8 cellular contexts compared by ENCODE assay signal in genomic region chr15:90035835-90036220, GRCh38. TPM values are rescaled to one million over a fixed set of nuclear protein-coding genes. Genes with fewer than 3 reads are reported as not detected.
DNase-seq lines count a peak whose midpoint lies in the region; ATAC-seq and TF ChIP-seq lines count a peak whose summit lies in the region.
"Had no signal": no experiment of that assay in that cellular context is flagged by ENCODE, and none has a peak within 500 bp of the region (broad histone marks: within the 10 kb centered on the region; RNA-seq: fewer than 3 reads in every experiment).

No MANE protein-coding gene starts in this region.

- H3K36me3 ChIP-seq in HUES64 (ENCODE audit: insufficient read depth, low read length) = no peaks in the 10 kb centered on the region
- no peaks in the 10 kb centered on the region for H3K36me3 ChIP-seq in left ventricle myocardium inferior
- H3K36me3 ChIP-seq in skeletal muscle tissue (ENCODE audit: control insufficient read depth in 3 of 3, insufficient read depth in 3 of 3, low read length in 3 of 3) = no peaks in the 10 kb centered on the region

- H3K27me3 Mint-ChIP-seq in T-helper 17 cell = no peaks in the 10 kb centered on the region

- WGBS in HUES64 = 79% methylated on average over 9 of the region's 9 CpGs

- peak overlapping the region; percentile 93 for H3K27ac Mint-ChIP-seq in T-helper 17 cell

- H3K9me3 ChIP-seq in HUES64 (ENCODE audit: insufficient read depth, low read depth, low read length) = no peaks in the 10 kb centered on the region
- no peaks in the 10 kb centered on the region for H3K9me3 ChIP-seq in T-helper 17 cell (ENCODE audit: control insufficient read depth, low read length, poor library complexity, severe bottlenecking)
- no peaks in the 10 kb centered on the region for H3K9me3 ChIP-seq in left ventricle myocardium inferior (replicated peaks)
- no peaks in the 10 kb centered on the region for H3K9me3 ChIP-seq in skeletal muscle tissue (ENCODE audit: control insufficient read depth in 3 of 3, low read length in 3 of 3)

- no peak for TF ChIP-seq CTCF in left ventricle myocardium inferior (IDR thresholded peaks at IDR 0.05; ENCODE audit: borderline replicate concordance)

- ATAC-seq in T-helper 17 cell = no peak
- no peak for ATAC-seq in GM21825 (IDR thresholded peaks at IDR 0.05; ENCODE audit: unreplicated experiment)

- H3K27me3 ChIP-seq in HUES64 (ENCODE audit: insufficient read depth, low read length) = no peaks in the 10 kb centered on the region
- no peaks in the 10 kb centered on the region for H3K27me3 ChIP-seq in left ventricle myocardium inferior (ENCODE audit: low read depth)
- H3K27me3 ChIP-seq in skeletal muscle tissue (ENCODE audit: control insufficient read depth in 3 of 3, insufficient read depth in 3 of 3, low read length in 3 of 3) = no peaks in the 10 kb centered on the region

- H3K9ac ChIP-seq in HUES64 (ENCODE audit: low read depth, low read length) = no peak overlapping the region
- H3K9ac ChIP-seq in skeletal muscle tissue (ENCODE audit: low read depth in 1 of 3, low read length in 3 of 3) = peak overlapping the region in 1 of 3 donors; percentile 16

- intact Hi-C loops in left ventricle myocardium inferior (cut with micrococcal nuclease) = no loop called here

- DNase-seq in T-helper 17 cell = no peak
- DNase-seq in left ventricle myocardium inferior = no peak
- no peak for DNase-seq in kidney glomerular epithelial cell (lab: John Stamatoyannopoulos, UW)
- no peak for DNase-seq in NCI-H446 (lab: John Stamatoyannopoulos, UW)
- DNase-seq: stimulated activated naive CD4-positive, alpha-beta T cell had no signal

- H3K4me3 Mint-ChIP-seq in T-helper 17 cell = peak overlapping the region; percentile 36

- H3K4me1 ChIP-seq in HUES64 (ENCODE audit: insufficient read depth, low read length) (peaks cover 51% of the 10 kb centered on the region), left ventricle myocardium inferior (peaks cover 79% of the 10 kb centered on the region), skeletal muscle tissue (ENCODE audit: control insufficient read depth in 3 of 3, insufficient read depth in 3 of 3, low read length in 3 of 3) (peaks cover 32 to 63% (median 58%) of the 10 kb centered on the region in 3 donors)

- H3K4me1 Mint-ChIP-seq in T-helper 17 cell = peaks cover 46% of the 10 kb centered on the region

- no peak overlapping the region for H3K4me3 ChIP-seq in HUES64 (ENCODE audit: low read length)
- H3K4me3 ChIP-seq in left ventricle myocardium inferior = no peak overlapping the region
- no peak overlapping the region for H3K4me3 ChIP-seq in skeletal muscle tissue (ENCODE audit: low read length in 3 of 3)

- H3K27ac ChIP-seq in HUES64 (ENCODE audit: low read depth, low read length) (peak overlapping the region; percentile 58), left ventricle myocardium inferior (replicated peaks) (peak overlapping the region; percentile 77), skeletal muscle tissue (ENCODE audit: low read depth, low read length) (peak overlapping the region; percentile 73)

- peaks cover 2% of the 10 kb centered on the region for H3K36me3 Mint-ChIP-seq in T-helper 17 cell (ENCODE audit: low read depth)

RNA-seq across cellular contexts. Expression of gene ZNF710, which starts 34.7 kb away (rescaled TPM):
- polyA plus RNA-seq in HUES64 (2013, experiment 1 of 2) = 22.4 TPM
- polyA plus RNA-seq in HUES64 (2013, experiment 2 of 2) = 20.4 TPM
- 10 to 100 TPM; 11.7 to 14.4 TPM for total RNA-seq in T-helper 17 cell
- total RNA-seq in left ventricle myocardium inferior = 5.5 TPM
- total RNA-seq in skeletal muscle tissue = 3.7 TPM
